ENCODE assay signal across 11 cellular contexts in the genomic region with DNA sequence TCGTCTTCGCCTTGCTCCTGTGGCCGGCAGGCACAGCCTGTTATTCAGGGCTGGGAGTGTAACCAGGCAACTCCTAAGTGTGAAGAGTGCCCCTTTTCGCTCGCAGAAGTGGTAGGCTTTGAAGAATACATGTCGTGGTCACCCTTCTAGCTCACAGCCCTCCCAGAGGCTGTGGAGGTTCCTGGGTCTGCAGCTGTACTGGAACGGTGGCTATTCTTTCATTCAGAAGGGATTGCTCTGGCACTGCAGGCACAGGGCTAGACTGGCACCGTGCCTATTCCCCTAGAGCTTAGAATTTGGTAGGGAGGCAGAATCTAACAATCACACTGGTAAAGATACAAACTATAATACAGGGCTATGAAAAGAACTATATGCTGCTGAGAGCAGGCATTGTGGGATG. TPM values are rescaled to one million over a fixed set of nuclear protein-coding genes. Genes with fewer than 3 reads are reported as not detected.
DNase-seq lines count a peak whose midpoint lies in the region; ATAC-seq, FAIRE-seq and TF ChIP-seq lines count a peak whose summit lies in the region.
"Had no signal": no experiment of that assay in that cellular context is flagged by ENCODE, and none has a peak within 500 bp of the region (broad histone marks: within the 10 kb centered on the region; RNA-seq: fewer than 3 reads in every experiment).

No MANE protein-coding gene starts in this region.

- no peak for DNase-seq in activated T-cell treated with anti-CD3 and anti-CD28 coated beads, Interleukin-2, amount 50 U/mL, for 4 hours
- DNase-seq in activated T-cell treated with anti-CD3 and anti-CD28 coated beads, Interleukin-2, amount 50 U/mL, for 72 hours: no peak
- no peak for DNase-seq in T-helper 17 cell
- peak; percentile 26 to 33 for DNase-seq in frontal cortex (ENCODE audit: low spot score in 2 of 2)
- DNase-seq in stimulated activated effector memory CD8-positive, alpha-beta T cell treated with anti-CD3 and anti-CD28 coated beads, Interleukin-12 subunit alpha, Interleukin-12 subunit beta, amount 100 ng/mL, for 72 hours (ENCODE audit: low spot score in 2 of 2): no peak
- no peak for DNase-seq in dermis blood vessel endothelial cell
- DNase-seq in pons (ENCODE audit: low spot score): no peak
- DNase-seq: mucosa of descending colon, NCI-H1930 had no signal

- peak overlapping the region; percentile 72 for H3K4me3 Mint-ChIP-seq in activated T-cell treated with anti-CD3 and anti-CD28 coated beads, Interleukin-2, amount 50 U/mL, for 4 hours
- H3K4me3 Mint-ChIP-seq in activated T-cell treated with anti-CD3 and anti-CD28 coated beads, Interleukin-2, amount 50 U/mL, for 72 hours: peak overlapping the region in 1 of 2 donors; percentile 56
- H3K4me3 Mint-ChIP-seq in T-helper 17 cell: peak overlapping the region; percentile 78
- H3K4me3 Mint-ChIP-seq in stimulated activated effector memory CD8-positive, alpha-beta T cell treated with anti-CD3 and anti-CD28 coated beads, Interleukin-12 subunit alpha, Interleukin-12 subunit beta, amount 100 ng/mL, for 72 hours: peak overlapping the region; percentile 76

- no peak for ATAC-seq in activated T-cell treated with anti-CD3 and anti-CD28 coated beads, Interleukin-2, amount 50 U/mL, for 4 hours
- ATAC-seq in activated T-cell treated with anti-CD3 and anti-CD28 coated beads, Interleukin-2, amount 50 U/mL, for 72 hours (replicated peaks in 1 of 2): no peak
- ATAC-seq in T-helper 17 cell: no peak
- ATAC-seq in stimulated activated effector memory CD8-positive, alpha-beta T cell treated with anti-CD3 and anti-CD28 coated beads, Interleukin-12 subunit alpha, Interleukin-12 subunit beta, amount 100 ng/mL, for 72 hours: no peak
- no peak for ATAC-seq in GM18505 (IDR thresholded peaks at IDR 0.05; ENCODE audit: unreplicated experiment)
- ATAC-seq: mucosa of descending colon had no signal

- peaks cover 5% of the 10 kb centered on the region for H3K4me1 Mint-ChIP-seq in activated T-cell treated with anti-CD3 and anti-CD28 coated beads, Interleukin-2, amount 50 U/mL, for 4 hours (ENCODE audit: low read depth)
- H3K4me1 Mint-ChIP-seq in activated T-cell treated with anti-CD3 and anti-CD28 coated beads, Interleukin-2, amount 50 U/mL, for 72 hours (ENCODE audit: low read depth): peaks cover 6% of the 10 kb centered on the region
- H3K4me1 Mint-ChIP-seq in T-helper 17 cell: peaks cover 7% of the 10 kb centered on the region
- peaks cover 7% of the 10 kb centered on the region for H3K4me1 Mint-ChIP-seq in stimulated activated effector memory CD8-positive, alpha-beta T cell treated with anti-CD3 and anti-CD28 coated beads, Interleukin-12 subunit alpha, Interleukin-12 subunit beta, amount 100 ng/mL, for 72 hours

- no peaks in the 10 kb centered on the region for H3K9me3 Mint-ChIP-seq in activated T-cell treated with anti-CD3 and anti-CD28 coated beads, Interleukin-2, amount 50 U/mL, for 4 hours
- H3K9me3 Mint-ChIP-seq in activated T-cell treated with anti-CD3 and anti-CD28 coated beads, Interleukin-2, amount 50 U/mL, for 72 hours: peaks cover 2 to 3% of the 10 kb centered on the region in 2 donors
- peaks cover 2% of the 10 kb centered on the region for H3K9me3 Mint-ChIP-seq in stimulated activated effector memory CD8-positive, alpha-beta T cell treated with anti-CD3 and anti-CD28 coated beads, Interleukin-12 subunit alpha, Interleukin-12 subunit beta, amount 100 ng/mL, for 72 hours

- no peak for TF ChIP-seq POLR2A in GM18505 (IDR thresholded peaks at IDR 0.05; ENCODE audit: borderline replicate concordance, extremely low read depth, insufficient read depth, insufficient read length)

- no peaks in the 10 kb centered on the region for H3K9me3 ChIP-seq in T-helper 17 cell (ENCODE audit: control insufficient read depth, low read length, poor library complexity, severe bottlenecking)
- H3K9me3 ChIP-seq: mucosa of descending colon had no signal

- no peak for FAIRE-seq in frontal cortex (lab: Jason Lieb, UNC)

- H3K27ac Mint-ChIP-seq in activated T-cell treated with anti-CD3 and anti-CD28 coated beads, Interleukin-2, amount 50 U/mL, for 72 hours: no peak overlapping the region
- peak overlapping the region; percentile 51 for H3K27ac Mint-ChIP-seq in T-helper 17 cell
- H3K27ac Mint-ChIP-seq in stimulated activated effector memory CD8-positive, alpha-beta T cell treated with anti-CD3 and anti-CD28 coated beads, Interleukin-12 subunit alpha, Interleukin-12 subunit beta, amount 100 ng/mL, for 72 hours: no peak overlapping the region

- H3K36me3 Mint-ChIP-seq in activated T-cell treated with anti-CD3 and anti-CD28 coated beads, Interleukin-2, amount 50 U/mL, for 4 hours (ENCODE audit: insufficient read depth): no peaks in the 10 kb centered on the region
- H3K36me3 Mint-ChIP-seq in activated T-cell treated with anti-CD3 and anti-CD28 coated beads, Interleukin-2, amount 50 U/mL, for 72 hours (ENCODE audit: insufficient read depth in 2 of 2): peaks cover 0 to 1% of the 10 kb centered on the region in 2 donors
- H3K36me3 Mint-ChIP-seq in T-helper 17 cell (ENCODE audit: low read depth): no peaks in the 10 kb centered on the region
- no peaks in the 10 kb centered on the region for H3K36me3 Mint-ChIP-seq in stimulated activated effector memory CD8-positive, alpha-beta T cell treated with anti-CD3 and anti-CD28 coated beads, Interleukin-12 subunit alpha, Interleukin-12 subunit beta, amount 100 ng/mL, for 72 hours

- peaks cover 6% of the 10 kb centered on the region for H3K27me3 Mint-ChIP-seq in activated T-cell treated with anti-CD3 and anti-CD28 coated beads, Interleukin-2, amount 50 U/mL, for 4 hours (ENCODE audit: low read depth)
- H3K27me3 Mint-ChIP-seq in activated T-cell treated with anti-CD3 and anti-CD28 coated beads, Interleukin-2, amount 50 U/mL, for 72 hours (ENCODE audit: low read depth): peaks cover 31% of the 10 kb centered on the region
- H3K27me3 Mint-ChIP-seq in T-helper 17 cell: peaks cover 4% of the 10 kb centered on the region

RNA-seq across cellular contexts. Expression of a gene that starts 1.1 kb away (rescaled TPM):
- 1 to 10 TPM in 1 of 3 donors, under 1 TPM in 2; 0.11 to 1.3 (median 0.30) TPM for total RNA-seq in activated T-cell treated with anti-CD3 and anti-CD28 coated beads, Interleukin-2, amount 50 U/mL, for 4 hours
- under 1 TPM; 0.23 to 0.46 TPM for total RNA-seq in activated T-cell treated with anti-CD3 and anti-CD28 coated beads, Interleukin-2, amount 50 U/mL, for 72 hours
- total RNA-seq in T-helper 17 cell (not detected), frontal cortex (36.7 TPM), dermis blood vessel endothelial cell (under 0.01 and 0.09 TPM in 2 replicates)
- total RNA-seq: T-helper 2 cell treated with Interferon-gamma antibody and Interleukin-4, amounts not matched to agents 100 ng/mL and 5 ng/mL, for 36 hours had no signal

RNA-seq across cellular contexts. Expression of a gene that starts 26.9 kb away (rescaled TPM):
- total RNA-seq in activated T-cell treated with anti-CD3 and anti-CD28 coated beads, Interleukin-2, amount 50 U/mL, for 4 hours: 10 to 100 TPM; 11.2 to 17.7 (median 14.4) TPM
- 10 to 100 TPM; 11.6 to 17.6 TPM for total RNA-seq in activated T-cell treated with anti-CD3 and anti-CD28 coated beads, Interleukin-2, amount 50 U/mL, for 72 hours
- total RNA-seq in T-helper 17 cell: 1 to 10 TPM; 4.2 to 5.5 TPM
- 19.6 TPM for total RNA-seq in frontal cortex
- 5.1 and 7.0 TPM in 2 replicates for total RNA-seq in dermis blood vessel endothelial cell

RNA-seq across cellular contexts. Expression of a gene that starts 38.4 kb away (rescaled TPM):
- 10 to 100 TPM; 42.8 to 54.1 (median 48.3) TPM for total RNA-seq in activated T-cell treated with anti-CD3 and anti-CD28 coated beads, Interleukin-2, amount 50 U/mL, for 4 hours
- 100 to 1,000 TPM; 119 to 137 TPM for total RNA-seq in activated T-cell treated with anti-CD3 and anti-CD28 coated beads, Interleukin-2, amount 50 U/mL, for 72 hours
- total RNA-seq in T-helper 17 cell: 100 to 1,000 TPM; 671 to 837 TPM
- total RNA-seq in frontal cortex: 72.6 TPM
- 63.8 TPM in 2 replicates for total RNA-seq in dermis blood vessel endothelial cell

Comparison
In these comparisons a context has a peak if more than half of its experiments do, and no peak if none do; other contexts are left out.
1. DNase-seq: peak in frontal cortex (2 of 2); none in activated T-cell treated with anti-CD3 and anti-CD28 coated beads, Interleukin-2, amount 50 U/mL, for 4 hours (single experiment), activated T-cell treated with anti-CD3 and anti-CD28 coated beads, Interleukin-2, amount 50 U/mL, for 72 hours (0 of 2), T-helper 17 cell (0 of 3), stimulated activated effector memory CD8-positive, alpha-beta T cell treated with anti-CD3 and anti-CD28 coated beads, Interleukin-12 subunit alpha, Interleukin-12 subunit beta, amount 100 ng/mL, for 72 hours (0 of 2), dermis blood vessel endothelial cell (single experiment) and pons (single experiment).
2. RNA of a gene that starts 1.1 kb away (total RNA-seq): 36.7 TPM in frontal cortex (single experiment); 0.23 to 0.46 TPM in activated T-cell treated with anti-CD3 and anti-CD28 coated beads, Interleukin-2, amount 50 U/mL, for 72 hours, 0.11 to 1.3 TPM in activated T-cell treated with anti-CD3 and anti-CD28 coated beads, Interleukin-2, amount 50 U/mL, for 4 hours, not detected in T-helper 17 cell and under 0.01 to 0.09 TPM in dermis blood vessel endothelial cell; every median in the first group is over 10 times any median in the second.